8 cellular contexts compared by ENCODE assay signal in the genomic region with DNA sequence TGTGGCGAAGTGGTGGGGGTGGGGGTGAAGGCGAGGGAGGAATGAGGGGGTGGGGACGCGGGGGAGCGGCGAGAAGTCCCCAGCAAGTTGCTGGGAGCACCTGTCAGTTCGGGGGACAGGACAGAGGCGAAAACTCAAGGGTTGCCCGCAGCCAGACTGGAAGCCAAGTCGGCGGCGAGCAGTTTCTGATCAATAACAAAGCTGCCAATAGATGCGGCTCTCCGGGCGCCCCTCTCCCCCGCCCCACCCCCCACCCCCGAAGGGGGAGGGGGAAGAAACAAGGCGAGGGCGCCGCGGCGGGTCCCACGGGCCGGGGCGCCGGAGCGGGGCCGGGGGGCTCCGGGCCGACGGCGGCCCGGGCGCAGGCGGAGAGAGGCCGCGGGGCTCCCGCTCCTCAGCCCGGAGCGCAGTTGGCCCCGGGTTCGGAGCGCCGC. TPM values are rescaled to one million over a fixed set of nuclear protein-coding genes. Genes with fewer than 3 reads are reported as not detected.
DNase-seq lines count a peak whose midpoint lies in the region; ATAC-seq and TF ChIP-seq lines count a peak whose summit lies in the region.

No MANE protein-coding gene starts in this region.

- 0% methylated on average over 8 of the region's 44 CpGs; no CpG with 5 or more reads in 1 of the 2 experiments for WGBS in IMR-90 (ENCODE audit: extremely low coverage in 2 of 2, insufficient read length in 1 of 2), 2 experiments

- no peaks in the 10 kb centered on the region for H3K36me3 Mint-ChIP-seq in Caco-2 (ENCODE audit: insufficient read depth, unreplicated experiment)

- dilution Hi-C loops in IMR-90 (cut with HindIII; ENCODE audit: low sequenced_read_pairs, unreplicated experiment): no loop called here

- BruUV-seq in Caco-2 (replicated peaks; lab: Mats Ljungman, UMichigan) (no TSS peak), IMR-90 (replicated peaks; lab: Mats Ljungman, UMichigan) (no TSS peak)

- H4K8ac ChIP-seq in IMR-90 (ENCODE audit: low read depth in 2 of 2, low read length in 2 of 2): peak overlapping the region; percentile 52 to 68; a peak in 3 of 4 replicates

- H3K4me3 Mint-ChIP-seq in Caco-2 (ENCODE audit: unreplicated experiment): peak overlapping the region; percentile 82

- H2AK5ac ChIP-seq in IMR-90 (ENCODE audit: low read depth, low read length): peak overlapping the region; percentile 47; the same call in 1 of the 2 replicates

- TF ChIP-seq CTCF in Caco-2 (IDR thresholded peaks at IDR 0.05; ENCODE audit: insufficient read depth in 1 of 2, low read depth in 1 of 2, low read length in 1 of 2, severe bottlenecking in 1 of 2, unreplicated experiment in 1 of 2) (no peak), IMR-90 (conservative IDR thresholded peaks at IDR 0.05; ENCODE audit: low read depth, low read length) (no peak)

- POLR2A ChIA-PET in Caco-2 (lab: Charles Lee) (no interaction called here), IMR-90 (lab: Charles Lee; ENCODE audit: unreplicated experiment) (interaction anchor here (0.6 to 1.1 kb wide), 2 partner anchors 74 to 1153 kb away, joined by 3 to 4 read pairs; no protein-coding TSS in a partner anchor)

- H3K4me1 ChIP-seq in Caco-2 (peaks cover 18% of the 10 kb centered on the region), IMR-90 (ENCODE audit: control insufficient read depth, insufficient read depth, low read length) (peaks cover 14% of the 10 kb centered on the region), duodenal mucosa (ENCODE audit: control insufficient read depth in 1 of 2, insufficient read depth in 2 of 2, low read length in 2 of 2) (peaks cover 18 to 26% of the 10 kb centered on the region in 2 donors), muscle layer of colon (ENCODE audit: insufficient read depth, low read length) (peaks cover 31% of the 10 kb centered on the region)

- no peak for TF ChIP-seq RAD21 in IMR-90 (IDR thresholded peaks at IDR 0.05; ENCODE audit: low read length)

- H3K36me3 ChIP-seq in Caco-2 (ENCODE audit: control insufficient read depth, insufficient read depth, low read length) (no peaks in the 10 kb centered on the region), IMR-90 (ENCODE audit: control insufficient read depth, insufficient read depth, low read length) (no peaks in the 10 kb centered on the region), duodenal mucosa (ENCODE audit: control insufficient read depth in 1 of 2, insufficient read depth in 2 of 2, low read length in 2 of 2) (no peaks in the 10 kb centered on the region), muscle layer of colon (ENCODE audit: insufficient read depth, low read length) (no peaks in the 10 kb centered on the region)

- peak overlapping the region; percentile 89 for H3K4ac ChIP-seq in IMR-90 (ENCODE audit: low read depth, low read length)

- H4K5ac ChIP-seq in IMR-90 (ENCODE audit: low read depth, low read length): 0 out of 2 replicates have a peak overlapping the region, but pooled peaks have one; percentile 62

- CTCF ChIA-PET in Caco-2 (lab: Charles Lee) (interaction anchor here (1.9 kb wide), 1 partner anchor 496 kb away, joined by 6 read pairs; no protein-coding TSS in a partner anchor), IMR-90 (lab: Yijun Ruan, JAX) (interaction anchor here (0.7 to 3.5 kb wide), 2 partner anchors 75 to 494 kb away, joined by 4 to 26 read pairs; no protein-coding TSS in a partner anchor)

- H3K23ac ChIP-seq in IMR-90 (ENCODE audit: low read depth, low read length): no peak overlapping the region; the same call in 1 of the 2 replicates

- H2AFZ ChIP-seq in IMR-90 (replicated peaks; ENCODE audit: low read length, poor library complexity): peak overlapping the region; percentile 88

- H3K79me1 ChIP-seq in IMR-90 (ENCODE audit: low read depth in 1 of 2, low read length in 2 of 2): peaks cover 18 to 33% of the 10 kb centered on the region in 2 experiments; a peak in 3 of 4 replicates

- H3K14ac ChIP-seq in IMR-90 (replicated peaks; ENCODE audit: low read depth, low read length): peak overlapping the region; percentile 86; the same call in 1 of the 2 replicates

- H2AK9ac ChIP-seq in IMR-90 (replicated peaks; ENCODE audit: low read depth, low read length, poor library complexity): no peak overlapping the region

- DNase-seq in Caco-2 (no peak), IMR-90 (no peak), HuH-7.5 (ENCODE audit: low spot score) (no peak), activated gamma-delta T cell treated with Interleukin-2 at 50 U/mL for 16 hours (no peak)
- DNase-seq in stimulated activated CD4-positive, alpha-beta T cell treated with anti-CD3 and anti-CD28 coated beads, Interleukin-2, amount 100 ng/mL, for 48 hours: no peak

- H3K27ac Mint-ChIP-seq in Caco-2 (ENCODE audit: unreplicated experiment): peak overlapping the region; percentile 68

- H2BK5ac ChIP-seq in IMR-90 (ENCODE audit: low read depth, low read length, poor library complexity, severe bottlenecking): peak overlapping the region; percentile 63

- peak overlapping the region; percentile 87; the same call in 1 of the 2 replicates for H3K18ac ChIP-seq in IMR-90 (ENCODE audit: low read depth, low read length)

- peak overlapping the region; percentile 96 for H3K9ac ChIP-seq in IMR-90 (ENCODE audit: low read depth, low read length)
- H3K9ac ChIP-seq in duodenal mucosa (ENCODE audit: low read depth in 1 of 2, low read length in 2 of 2): peak overlapping the region; percentile 63 to 68
- peak overlapping the region; percentile 95 for H3K9ac ChIP-seq in muscle layer of colon (ENCODE audit: low read length)

- no peaks in the 10 kb centered on the region for H3K9me3 Mint-ChIP-seq in Caco-2 (ENCODE audit: unreplicated experiment)

- ATAC-seq in IMR-90 (ENCODE audit: low read depth) (peak; percentile 5), GM21526 (IDR thresholded peaks at IDR 0.05; ENCODE audit: low FRiP score, unreplicated experiment) (no peak)

- peak overlapping the region; percentile 77 for H3K4me2 ChIP-seq in IMR-90 (ENCODE audit: low read depth, low read length)

- H2BK120ac ChIP-seq in IMR-90 (ENCODE audit: low read depth, low read length): peak overlapping the region; percentile 81

- no peak for TF ChIP-seq POLR2A in IMR-90 (IDR thresholded peaks at IDR 0.05; ENCODE audit: low read depth, low read length)

- H2BK20ac ChIP-seq in IMR-90 (ENCODE audit: low read depth, low read length): no peak overlapping the region

- H3K27me3 Mint-ChIP-seq in Caco-2 (ENCODE audit: insufficient read depth, unreplicated experiment): no peaks in the 10 kb centered on the region

- peak overlapping the region; percentile 62 for H3K4me3 ChIP-seq in Caco-2 (ENCODE audit: low read depth, low read length)
- peak overlapping the region; percentile 61 for H3K4me3 ChIP-seq in IMR-90 (ENCODE audit: insufficient read depth, low read depth, low read length)
- H3K4me3 ChIP-seq in duodenal mucosa (ENCODE audit: low read depth in 1 of 2, low read length in 2 of 2): peak overlapping the region; percentile 80 to 87
- H3K4me3 ChIP-seq in muscle layer of colon (ENCODE audit: low read depth in 1 of 2, low read length in 2 of 2): peak overlapping the region; percentile 55 to 90

- H3K4me1 Mint-ChIP-seq in Caco-2 (ENCODE audit: low read depth, unreplicated experiment): peaks cover 23% of the 10 kb centered on the region

- H3K27me3 ChIP-seq in Caco-2 (replicated peaks; ENCODE audit: control insufficient read depth, insufficient read depth, low read length) (no peaks in the 10 kb centered on the region), IMR-90 (ENCODE audit: control insufficient read depth, insufficient read depth, low read length) (no peaks in the 10 kb centered on the region), duodenal mucosa (ENCODE audit: control insufficient read depth in 1 of 2, insufficient read depth in 2 of 2, low read length in 2 of 2) (no peaks in the 10 kb centered on the region), muscle layer of colon (ENCODE audit: control insufficient read depth in 1 of 2, insufficient read depth in 2 of 2, low read length in 2 of 2) (no peaks in the 10 kb centered on the region)

- peak overlapping the region; percentile 94 for H3K27ac ChIP-seq in IMR-90 (ENCODE audit: insufficient read depth, low read length)
- peak overlapping the region; percentile 77 for H3K27ac ChIP-seq in duodenal mucosa (ENCODE audit: low read depth, low read length)
- peak overlapping the region; percentile 94 for H3K27ac ChIP-seq in muscle layer of colon (ENCODE audit: low read depth, low read length)

- intact Hi-C loops in Caco-2 (cut with micrococcal nuclease; ENCODE audit: unreplicated experiment): loop anchor here (2.0 to 10.0 kb wide), 2 partner anchors 376 to 802 kb away; no protein-coding TSS in a partner anchor
- intact Hi-C loops in IMR-90 (cut with micrococcal nuclease): loop anchor here (2.0 to 5.0 kb wide), 7 partner anchors 201 to 1008 kb away; no protein-coding TSS in a partner anchor

- no peaks in the 10 kb centered on the region for H4K20me1 ChIP-seq in IMR-90 (ENCODE audit: insufficient read depth, low read length)

- H4K91ac ChIP-seq in IMR-90 (ENCODE audit: insufficient read depth, low read depth, low read length): peak overlapping the region; percentile 88; the same call in 1 of the 2 replicates

- 0 out of 2 replicates have a peak, but pooled peaks cover 3% of the 10 kb centered on the region for H3K9me1 ChIP-seq in IMR-90 (ENCODE audit: insufficient read depth, low read length)

- H2BK15ac ChIP-seq in IMR-90 (ENCODE audit: low read depth, low read length): peak overlapping the region; percentile 83; the same call in 2 of the 3 replicates

- peak overlapping the region; percentile 89; the same call in 1 of the 2 replicates for H3K56ac ChIP-seq in IMR-90 (ENCODE audit: extremely low read depth, insufficient read depth, low read length)

- in situ Hi-C loops in IMR-90 (cut with MboI; ENCODE audit: low sequenced_read_pairs): loop anchor here (5.0 to 25.0 kb wide), 2 partner anchors 76 to 1009 kb away; partner anchors contain the start of gene CTSO

- H3K9me3 ChIP-seq in Caco-2 (no peaks in the 10 kb centered on the region), IMR-90 (ENCODE audit: control insufficient read depth, insufficient read depth, low read length) (no peaks in the 10 kb centered on the region), duodenal mucosa (ENCODE audit: control insufficient read depth in 1 of 2, low read length in 2 of 2) (no peaks in the 10 kb centered on the region), muscle layer of colon (ENCODE audit: low read length) (no peaks in the 10 kb centered on the region)

TF ChIP-seq in IMR-90, 13 proteins besides CTCF, POLR2A, EP300 and RAD21 (continues in another document):
- TF ChIP-seq MAZ (IDR thresholded peaks at IDR 0.05; ENCODE audit: borderline replicate concordance, low read depth, low read length): no peak

RNA-seq across cellular contexts. Expression of gene PDGFC, which starts 0.4 kb away (rescaled TPM):
- total RNA-seq in Caco-2 (2022) (9.5 and 12.3 TPM in 2 replicates), IMR-90 (2012; rRNA removed) (90.7 and 105 TPM in 2 replicates)
- 15.6 and 19.8 TPM in 2 replicates for polyA plus RNA-seq in IMR-90 (2012; rRNA removed)
- 4.4 and 11.0 TPM in 2 replicates for polyA plus RNA-seq in IMR-90 (2012; cell fraction: cytosol; rRNA removed)
- 13.5 and 32.1 TPM in 2 replicates for polyA plus RNA-seq in IMR-90 (2012; cell fraction: nucleus; rRNA removed; ENCODE audit: low replicate concordance)
